In genomic region chrX:139708067-139708466, GRCh38 we compare ENCODE assay signal across 20 cellular contexts. TPM values are rescaled to one million over a fixed set of nuclear protein-coding genes. Genes with fewer than 3 reads are reported as not detected.
DNase-seq lines count a peak whose midpoint lies in the region; ATAC-seq and TF ChIP-seq lines count a peak whose summit lies in the region.
"Had no signal": no experiment of that assay in that cellular context is flagged by ENCODE, and none has a peak within 500 bp of the region (broad histone marks: within the 10 kb centered on the region; RNA-seq: fewer than 3 reads in every experiment).

Gene MCF2, minus strand, starts transcription at chrX:139708167. Its CDS starts 56,423 bp downstream, at chrX:139651744.

- DNase-seq in adrenal gland = no peak
- no peak for DNase-seq in dorsolateral prefrontal cortex
- DNase-seq in testis = no peak
- no peak for DNase-seq in COLO668 (lab: John Stamatoyannopoulos, UW; ENCODE audit: unreplicated experiment)
- no peak for DNase-seq in nucleus accumbens (lab: John Stamatoyannopoulos, UW)
- DNase-seq: 8988T; ACHN; BE2C; C1 segment of cervical spinal cord; Caco-2; Calu3; CD4-positive, alpha-beta memory T cell; CD4-positive, CD25-positive, alpha-beta regulatory T cell; CD8-positive, alpha-beta memory T cell; DMS79 treated with DMSO at 0.1 percent for 48 hours; GF-D8 had no signal

- no peaks in the 10 kb centered on the region for H3K9me2 ChIP-seq in neural cell (ENCODE audit: insufficient read depth, low read length)

- no peaks in the 10 kb centered on the region for H3F3A ChIP-seq in neural cell (ENCODE audit: insufficient read depth, low read length, poor library complexity, severe bottlenecking)

- H3K4me1 ChIP-seq in adrenal gland (replicated peaks in 1 of 2) (no peaks in the 10 kb centered on the region), testis (no peaks in the 10 kb centered on the region)
- H3K4me1 ChIP-seq: BE2C, BLaER1, Caco-2 had no signal

- no peak within 1 kb of the TSS for H3K9ac ChIP-seq in neural cell (ENCODE audit: low read length)
- H3K9ac ChIP-seq: BLaER1 had no signal

- no peak for TF ChIP-seq EP300 in neural cell (conservative IDR thresholded peaks at IDR 0.05; ENCODE audit: poor library complexity, severe bottlenecking)

- H3K36me3 ChIP-seq in adrenal gland (replicated peaks in 1 of 2) (no peaks in the 10 kb centered on the region), neural cell (ENCODE audit: insufficient read depth, low read length) (no peaks in the 10 kb centered on the region), testis (ENCODE audit: low read depth, missing control alignments) (no peaks in the 10 kb centered on the region)
- H3K36me3 ChIP-seq: BE2C, BLaER1 had no signal

- H3K9me3 ChIP-seq in adrenal gland (replicated peaks in 1 of 3) = no peaks in the 10 kb centered on the region
- no peaks in the 10 kb centered on the region for H3K9me3 ChIP-seq in neural cell (ENCODE audit: low read length)
- H3K9me3 ChIP-seq in testis = no peaks in the 10 kb centered on the region
- H3K9me3 ChIP-seq: BE2C, Caco-2 had no signal

- peak in 1 of 2 donors; percentile 49 for TF ChIP-seq POLR2A in adrenal gland (IDR thresholded peaks at IDR 0.05)
- no peak for TF ChIP-seq POLR2A in testis (IDR thresholded peaks at IDR 0.05)

- H3K4me2 ChIP-seq in neural cell (ENCODE audit: low read length) = no peak within 1 kb of the TSS
- H3K4me2 ChIP-seq: BLaER1 had no signal

- ATAC-seq in HG02759 (IDR thresholded peaks at IDR 0.05; ENCODE audit: unreplicated experiment) = no peak

- WGBS in adrenal gland, 4 donors = 31 to 49% (median 46%) methylated on average over 4 of the region's 4 CpGs
- 31 to 40% methylated on average over 4 of the region's 4 CpGs for WGBS in testis, 2 donors

- H4K20me1 ChIP-seq in neural cell (ENCODE audit: insufficient read depth) = no peaks in the 10 kb centered on the region
- H4K20me1 ChIP-seq: BLaER1 had no signal

- intact Hi-C loops in adrenal gland (cut with DNase I) (no loop called here), dorsolateral prefrontal cortex (cut with DNase I) (no loop called here), testis (cut with DNase I; ENCODE audit: low total_unique reads) (no loop called here)

- H3K4me3 ChIP-seq in adrenal gland = peak within 1 kb of the TSS in 1 of 4 donors; percentile 19
- H3K4me3 ChIP-seq in dorsolateral prefrontal cortex = no peak within 1 kb of the TSS
- H3K4me3 ChIP-seq in neural cell (ENCODE audit: low read length) = no peak within 1 kb of the TSS
- H3K4me3 ChIP-seq in testis = no peak within 1 kb of the TSS
- H3K4me3 ChIP-seq: BLaER1 had no signal

- TF ChIP-seq CTCF in adrenal gland (IDR thresholded peaks at IDR 0.05) = no peak
- TF ChIP-seq CTCF in dorsolateral prefrontal cortex (IDR thresholded peaks at IDR 0.05 in 54 of 56, conservative IDR thresholded peaks at IDR 0.05 in 2 of 56; ENCODE audit: low read depth in 1 of 56, partially characterized antibody in 56 of 56) = no peak
- no peak for TF ChIP-seq CTCF in neural cell (IDR thresholded peaks at IDR 0.05; ENCODE audit: poor library complexity, severe bottlenecking)
- no peak for TF ChIP-seq CTCF in testis (IDR thresholded peaks at IDR 0.05)

- no peak for TF ChIP-seq RAD21 in neural cell (conservative IDR thresholded peaks at IDR 0.05)

- no peak within 1 kb of the TSS for H2AFZ ChIP-seq in neural cell (ENCODE audit: low read depth, low read length)

- H3K79me2 ChIP-seq in neural cell (replicated peaks; ENCODE audit: insufficient read depth, low read length) = no peaks in the 10 kb centered on the region

- H3K27ac ChIP-seq in adrenal gland = peak within 1 kb of the TSS in 1 of 5 donors; percentile 10
- H3K27ac ChIP-seq in dorsolateral prefrontal cortex = no peak within 1 kb of the TSS
- H3K27ac ChIP-seq in neural cell (ENCODE audit: low read length) = no peak within 1 kb of the TSS
- no peak within 1 kb of the TSS for H3K27ac ChIP-seq in testis
- H3K27ac ChIP-seq: BLaER1 had no signal

- H3K27me3 ChIP-seq in adrenal gland (no peaks in the 10 kb centered on the region), dorsolateral prefrontal cortex (peaks cover 0 to 20% (median 4%) of the 10 kb centered on the region in 45 donors), neural cell (ENCODE audit: insufficient read depth, low read depth, low read length) (no peaks in the 10 kb centered on the region), testis (no peaks in the 10 kb centered on the region)
- H3K27me3 ChIP-seq: BE2C had no signal

TF ChIP-seq in neural cell, 6 proteins besides CTCF, POLR2A, EP300 and RAD21:
- no peak for TF ChIP-seq POLR2AphosphoS5 (IDR thresholded peaks at IDR 0.05)
- TF ChIP-seq MXI1 (conservative IDR thresholded peaks at IDR 0.05; ENCODE audit: poor library complexity, severe bottlenecking) = no peak
- TF ChIP-seq REST (IDR thresholded peaks at IDR 0.05; ENCODE audit: borderline replicate concordance) = no peak
- no peak for TF ChIP-seq EZH2 (IDR thresholded peaks at IDR 0.05; ENCODE audit: borderline replicate concordance, insufficient read depth, low read length, poor library complexity, severe bottlenecking)
- TF ChIP-seq TAF1 (IDR thresholded peaks at IDR 0.05; ENCODE audit: low read depth) = no peak
- no peak for TF ChIP-seq SMC3 (conservative IDR thresholded peaks at IDR 0.05; ENCODE audit: poor library complexity)

RNA-seq across cellular contexts. Expression of gene MCF2, which starts in this region (rescaled TPM):
- total RNA-seq in adrenal gland (10 to 100 TPM in 7 of 8 donors, 1 to 10 TPM in 1; 7.1 to 55.6 (median 28.2) TPM), dorsolateral prefrontal cortex (10 to 100 TPM in 108 of 120 experiments, 1 to 10 TPM in 12; 4.2 to 27.3 (median 15.2) TPM), testis (10 to 100 TPM; 55.2 to 55.5 TPM)
- polyA plus RNA-seq in adrenal gland (10 to 100 TPM in 2 of 3 donors, 1 to 10 TPM in 1; 9.7 to 29.8 (median 17.9) TPM), neural cell (11.1 and 16.0 TPM in 2 replicates), testis (ENCODE audit: insufficient read depth, low read depth, low replicate concordance) (19.6 TPM)
- polyA minus RNA-seq in neural cell = 12.9 and 16.3 TPM in 2 replicates
- total RNA-seq: Caco-2, Calu3 had no signal
- polyA plus RNA-seq: CD14-positive monocyte; CD4-positive, CD25-positive, alpha-beta regulatory T cell; CD8-positive, alpha-beta memory T cell had no signal
